In the genomic region with DNA sequence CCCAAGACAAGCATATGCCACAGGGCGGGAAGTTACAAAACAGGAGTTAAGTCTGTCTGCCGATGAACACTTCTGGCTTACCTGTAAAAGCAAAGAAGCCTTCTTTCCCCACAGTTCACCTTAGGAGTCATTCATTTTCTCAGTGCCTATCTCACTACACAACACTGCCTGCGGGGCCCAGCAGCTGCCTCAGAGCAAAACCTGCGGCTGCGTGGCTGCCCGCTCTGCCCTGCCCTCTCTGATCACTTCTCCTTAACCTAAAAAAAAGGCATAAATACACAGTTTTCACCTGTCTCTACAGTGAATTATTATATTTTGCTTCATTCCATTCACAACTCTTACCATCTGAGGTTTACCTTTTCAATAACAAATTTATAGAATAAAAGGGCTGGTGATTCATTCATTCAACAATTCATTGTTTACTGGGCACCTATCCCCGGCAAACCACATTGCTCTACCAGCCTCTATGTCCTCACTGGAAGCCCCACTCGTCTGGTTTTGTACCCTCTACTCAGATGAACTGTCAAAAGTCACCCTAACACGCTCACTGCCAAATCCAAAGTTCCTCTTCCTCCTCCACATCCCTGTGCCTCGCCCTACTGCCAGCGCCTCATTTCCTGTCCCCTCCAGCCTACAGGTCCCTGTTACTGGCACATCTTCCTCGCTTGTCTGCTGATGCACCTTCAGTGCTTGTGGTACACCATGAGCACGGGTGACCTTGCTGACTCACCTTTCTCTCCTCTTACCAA, we compare ENCODE assay signal across 27 cellular contexts. TPM values are rescaled to one million over a fixed set of nuclear protein-coding genes. Genes with fewer than 3 reads are reported as not detected.
DNase-seq lines count a peak whose midpoint lies in the region; ATAC-seq and TF ChIP-seq lines count a peak whose summit lies in the region.
"Had no signal": no experiment of that assay in that cellular context is flagged by ENCODE, and none has a peak within 500 bp of the region (broad histone marks: within the 10 kb centered on the region; RNA-seq: fewer than 3 reads in every experiment).

No MANE protein-coding gene starts in this region.

- H3K4me1 Mint-ChIP-seq in activated naive CD8-positive, alpha-beta T cell treated with anti-CD3 and anti-CD28 coated beads, Interleukin-2, amount 50 U/mL, for 24 hours, result no peaks in the 10 kb centered on the region
- H3K4me1 Mint-ChIP-seq in activated naive CD8-positive, alpha-beta T cell treated with anti-CD3 and anti-CD28 coated beads for 36 hours, result no peaks in the 10 kb centered on the region
- H3K4me1 Mint-ChIP-seq in Calu3 (ENCODE audit: low read depth, unreplicated experiment), result no peaks in the 10 kb centered on the region
- H3K4me1 Mint-ChIP-seq: IgD-negative memory B cell had no signal

- H3K4me3 ChIP-seq in HEK293 (ENCODE audit: low read depth, low read length), result no peak overlapping the region
- no peak overlapping the region for H3K4me3 ChIP-seq in brain microvascular endothelial cell (ENCODE audit: low read depth, low read length)
- H3K4me3 ChIP-seq in effector memory CD4-positive, alpha-beta T cell (ENCODE audit: insufficient read depth, low read depth, low read length, poor library complexity, severe bottlenecking), result no peak overlapping the region
- H3K4me3 ChIP-seq: left lung, thoracic aorta had no signal

- TF ChIP-seq CTCF in Calu3 (IDR thresholded peaks at IDR 0.05; ENCODE audit: unreplicated experiment) (no peak), HEK293 (tag by site-specific recombination; IDR thresholded peaks at IDR 0.05) (no peak), brain microvascular endothelial cell (IDR thresholded peaks at IDR 0.05; ENCODE audit: low read depth, low read length, missing control alignments) (no peak)

- no peaks in the 10 kb centered on the region for H3K4me1 ChIP-seq in HEK293 (ENCODE audit: control insufficient read depth, insufficient read depth, low read length)
- H3K4me1 ChIP-seq in effector memory CD4-positive, alpha-beta T cell (ENCODE audit: control insufficient read depth, insufficient read depth, low read length, poor library complexity, severe bottlenecking), result no peaks in the 10 kb centered on the region
- H3K4me1 ChIP-seq: Caco-2, left lung, parathyroid adenoma had no signal

- no peak for DNase-seq in activated naive CD8-positive, alpha-beta T cell treated with anti-CD3 and anti-CD28 coated beads, Interleukin-2, amount 50 U/mL, for 24 hours
- DNase-seq in activated naive CD8-positive, alpha-beta T cell treated with anti-CD3 and anti-CD28 coated beads for 36 hours, result no peak
- DNase-seq in Calu3 (no peak), brain microvascular endothelial cell (no peak), SHP77 (lab: John Stamatoyannopoulos, UW) (no peak)
- DNase-seq in effector memory CD4-positive, alpha-beta T cell, result no peak
- DNase-seq: activated CD4-positive, alpha-beta memory T cell treated with anti-CD3 and anti-CD28 coated beads, Interleukin-2, amount 10 ng/mL, durations not matched to agents 7 days and 5 days; activated CD4-positive, CD25-positive, alpha-beta regulatory T cell treated with anti-CD3 and anti-CD28 coated beads, Interleukin-2, amount 50 U/mL, for 72 hours; activated gamma-delta T cell; activated T-cell treated with anti-CD3 and anti-CD28 coated beads for 4 hours; amniotic stem cell; C1 segment of cervical spinal cord; Caco-2; effector CD4-positive, alpha-beta T cell; left lung; NCI-H1092 treated with DMSO at 0.1 percent for 48 hours; NCI-H1694 treated with DMSO at 0.1 percent for 48 hours; NCI-H2171; retina; small intestine; T-cell had no signal

- H3K36me3 ChIP-seq in HEK293 (ENCODE audit: control insufficient read depth in 2 of 2, insufficient read depth in 1 of 2, low read length in 2 of 2) (peaks cover 61 to 86% of the 10 kb centered on the region in 2 experiments), brain microvascular endothelial cell (replicated peaks) (peaks cover 58% of the 10 kb centered on the region)
- H3K36me3 ChIP-seq in effector memory CD4-positive, alpha-beta T cell (ENCODE audit: control insufficient read depth, insufficient read depth, low read length), result peaks cover 54% of the 10 kb centered on the region

- POLR2A ChIA-PET in HEK293 (lab: Yijun Ruan, JAX), result no interaction called here

- no TSS peak for BruUV-seq in Calu3 (replicated peaks; lab: Mats Ljungman, UMichigan)

- no peak overlapping the region for H3K4me3 Mint-ChIP-seq in activated naive CD8-positive, alpha-beta T cell treated with anti-CD3 and anti-CD28 coated beads, Interleukin-2, amount 50 U/mL, for 24 hours
- no peak overlapping the region for H3K4me3 Mint-ChIP-seq in activated naive CD8-positive, alpha-beta T cell treated with anti-CD3 and anti-CD28 coated beads for 36 hours
- H3K4me3 Mint-ChIP-seq in Calu3 (ENCODE audit: low read depth, unreplicated experiment), result no peak overlapping the region
- H3K4me3 Mint-ChIP-seq: activated CD4-positive, alpha-beta memory T cell treated with anti-CD3 and anti-CD28 coated beads, Interleukin-2, amount 10 ng/mL, durations not matched to agents 7 days and 5 days; IgD-negative memory B cell; stimulated activated naive CD8-positive, alpha-beta T cell treated with anti-CD3 and anti-CD28 coated beads, Interleukin-15, Interleukin-2, amounts not matched to agents 100 ng/mL and 50 ng/mL, for 24 hours; T-cell had no signal

- H3K27me3 ChIP-seq in brain microvascular endothelial cell (replicated peaks), result no peaks in the 10 kb centered on the region
- no peaks in the 10 kb centered on the region for H3K27me3 ChIP-seq in effector memory CD4-positive, alpha-beta T cell (replicated peaks; ENCODE audit: control insufficient read depth, insufficient read depth, low read length, poor library complexity, severe bottlenecking)
- H3K27me3 ChIP-seq: left lung had no signal

- peaks cover 64% of the 10 kb centered on the region for H3K36me3 Mint-ChIP-seq in activated naive CD8-positive, alpha-beta T cell treated with anti-CD3 and anti-CD28 coated beads, Interleukin-2, amount 50 U/mL, for 24 hours (ENCODE audit: low read depth)
- H3K36me3 Mint-ChIP-seq in activated naive CD8-positive, alpha-beta T cell treated with anti-CD3 and anti-CD28 coated beads for 36 hours, result peaks cover 39% of the 10 kb centered on the region
- H3K36me3 Mint-ChIP-seq in Calu3 (ENCODE audit: insufficient read depth, unreplicated experiment), result peaks cover 60% of the 10 kb centered on the region

- H3K9me3 ChIP-seq in HEK293 (ENCODE audit: control insufficient read depth, insufficient read depth, low read depth, low read length), result no peaks in the 10 kb centered on the region
- no peaks in the 10 kb centered on the region for H3K9me3 ChIP-seq in effector memory CD4-positive, alpha-beta T cell (ENCODE audit: control insufficient read depth, low read length)
- H3K9me3 ChIP-seq: Caco-2, left lung, thoracic aorta had no signal

- peak; percentile 54 for ATAC-seq in activated naive CD8-positive, alpha-beta T cell treated with anti-CD3 and anti-CD28 coated beads, Interleukin-2, amount 50 U/mL, for 24 hours
- ATAC-seq in esophagus mucosa, result peak; percentile 20
- ATAC-seq: left lung, T-cell had no signal

- H3K9me3 Mint-ChIP-seq in activated naive CD8-positive, alpha-beta T cell treated with anti-CD3 and anti-CD28 coated beads, Interleukin-2, amount 50 U/mL, for 24 hours, result no peaks in the 10 kb centered on the region
- no peaks in the 10 kb centered on the region for H3K9me3 Mint-ChIP-seq in activated naive CD8-positive, alpha-beta T cell treated with anti-CD3 and anti-CD28 coated beads for 36 hours
- H3K9me3 Mint-ChIP-seq in Calu3 (ENCODE audit: low read depth, unreplicated experiment), result no peaks in the 10 kb centered on the region
- H3K9me3 Mint-ChIP-seq: activated CD4-positive, alpha-beta memory T cell treated with anti-CD3 and anti-CD28 coated beads, Interleukin-2, amount 10 ng/mL, durations not matched to agents 7 days and 5 days; IgD-negative memory B cell; stimulated activated naive CD8-positive, alpha-beta T cell treated with anti-CD3 and anti-CD28 coated beads, Interleukin-15, Interleukin-2, amounts not matched to agents 100 ng/mL and 50 ng/mL, for 24 hours; T-cell had no signal

- intact Hi-C loops in Calu3 (cut with micrococcal nuclease; ENCODE audit: unreplicated experiment), result no loop called here

- CTCF ChIA-PET in Calu3 (lab: Charles Lee), result no interaction called here
- CTCF ChIA-PET in HEK293 (lab: Yijun Ruan, JAX), result no interaction called here

- in situ Hi-C loops in brain microvascular endothelial cell (cut with HindIII; ENCODE audit: low pct_ligation_motif_present, low sequenced_read_pairs), result no loop called here

- peak overlapping the region; percentile 12 for H3K27ac Mint-ChIP-seq in activated naive CD8-positive, alpha-beta T cell treated with anti-CD3 and anti-CD28 coated beads, Interleukin-2, amount 50 U/mL, for 24 hours
- H3K27ac Mint-ChIP-seq in activated naive CD8-positive, alpha-beta T cell treated with anti-CD3 and anti-CD28 coated beads for 36 hours, result no peak overlapping the region
- H3K27ac Mint-ChIP-seq in Calu3 (ENCODE audit: unreplicated experiment), result peak overlapping the region; percentile 1
- H3K27ac Mint-ChIP-seq: activated CD4-positive, alpha-beta memory T cell treated with anti-CD3 and anti-CD28 coated beads, Interleukin-2, amount 10 ng/mL, durations not matched to agents 7 days and 5 days; stimulated activated naive CD8-positive, alpha-beta T cell treated with anti-CD3 and anti-CD28 coated beads, Interleukin-15, Interleukin-2, amounts not matched to agents 100 ng/mL and 50 ng/mL, for 24 hours had no signal

- no peak overlapping the region for H3K27ac ChIP-seq in HEK293 (ENCODE audit: extremely low read depth, low read depth, low read length)
- no peak overlapping the region for H3K27ac ChIP-seq in brain microvascular endothelial cell
- H3K27ac ChIP-seq in effector memory CD4-positive, alpha-beta T cell (ENCODE audit: insufficient read depth, low read length, poor library complexity, severe bottlenecking), result no peak overlapping the region
- H3K27ac ChIP-seq: left lung, parathyroid adenoma, thoracic aorta had no signal

- H3K27me3 Mint-ChIP-seq in activated naive CD8-positive, alpha-beta T cell treated with anti-CD3 and anti-CD28 coated beads, Interleukin-2, amount 50 U/mL, for 24 hours, result no peaks in the 10 kb centered on the region
- H3K27me3 Mint-ChIP-seq in activated naive CD8-positive, alpha-beta T cell treated with anti-CD3 and anti-CD28 coated beads for 36 hours, result no peaks in the 10 kb centered on the region
- no peaks in the 10 kb centered on the region for H3K27me3 Mint-ChIP-seq in Calu3 (ENCODE audit: unreplicated experiment)
- H3K27me3 Mint-ChIP-seq: activated CD4-positive, alpha-beta memory T cell treated with anti-CD3 and anti-CD28 coated beads, Interleukin-2, amount 10 ng/mL, durations not matched to agents 7 days and 5 days; IgD-negative memory B cell; stimulated activated naive CD8-positive, alpha-beta T cell treated with anti-CD3 and anti-CD28 coated beads, Interleukin-15, Interleukin-2, amounts not matched to agents 100 ng/mL and 50 ng/mL, for 24 hours; T-cell had no signal

TF ChIP-seq in HEK293, 187 proteins besides CTCF, POLR2A, EP300 and RAD21 (continues in another document):
- 0 out of 2 replicates have a peak, but pooled peaks have one; percentile 10 for TF ChIP-seq SCRT2 (tag by site-specific recombination; IDR thresholded peaks at IDR 0.05)

RNA-seq across cellular contexts. Expression of a gene that starts 31.4 kb away (rescaled TPM):
- 10 to 100 TPM; 80.4 to 80.7 TPM for total RNA-seq in activated naive CD8-positive, alpha-beta T cell treated with anti-CD3 and anti-CD28 coated beads for 36 hours
- total RNA-seq in Calu3 (2022) (55.1 and 59.2 TPM in 2 replicates), esophagus mucosa (43.1 TPM)

RNA-seq across cellular contexts. Expression of a gene that starts 37.6 kb away (rescaled TPM):
- 10 to 100 TPM; 11.1 to 11.6 TPM for total RNA-seq in activated naive CD8-positive, alpha-beta T cell treated with anti-CD3 and anti-CD28 coated beads for 36 hours
- total RNA-seq in Calu3 (2022), result 25.7 and 34.5 TPM in 2 replicates
- total RNA-seq in esophagus mucosa, result 201 TPM
